Comparison of ENCODE assay signal across 7 cellular contexts in the genomic region with DNA sequence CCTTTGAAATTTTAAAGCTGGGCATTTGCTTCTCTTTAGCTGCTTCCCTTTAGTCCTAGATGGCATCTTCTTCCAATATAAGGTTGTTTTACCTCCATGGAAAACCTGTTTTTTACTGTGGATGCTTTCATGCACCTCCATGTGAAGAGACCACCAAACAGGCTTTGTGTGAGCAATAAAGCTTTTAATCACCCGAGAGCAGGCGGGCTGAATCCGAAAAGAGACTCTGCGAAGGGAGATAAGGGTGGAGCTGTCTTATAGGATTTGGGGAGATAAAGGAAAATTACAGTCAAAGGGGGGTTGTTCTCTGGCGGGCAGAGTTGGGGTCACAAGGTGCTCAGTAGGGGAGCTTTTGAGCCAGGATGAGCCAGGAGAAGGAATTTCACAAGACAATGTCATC.
DNase-seq lines count a peak whose midpoint lies in the region; ATAC-seq and TF ChIP-seq lines count a peak whose summit lies in the region.
"Not testable (repeated sequence)": the region's sequence is repeated elsewhere in the genome, so short reads cannot be mapped to it uniquely, and the experiment has no call there.

No MANE protein-coding gene starts in this region.

- not testable (repeated sequence) for H4K8ac ChIP-seq in H9 (replicated peaks; ENCODE audit: insufficient read length, low read depth, low read length); mesendoderm (ENCODE audit: low read depth, low read length); neuronal stem cell (ENCODE audit: low read depth, low read length)

- POLR2A ChIA-PET in WTC11 (lab: Charles Lee) = not testable (repeated sequence)

- not testable (repeated sequence) for TF ChIP-seq CTCF in H9 (conservative IDR thresholded peaks at IDR 0.05); WTC11 (IDR thresholded peaks at IDR 0.05)

- not testable (repeated sequence) for H3T11ph ChIP-seq in H9 (ENCODE audit: low read length)

- H3K4me2 ChIP-seq in H9 (ENCODE audit: insufficient read depth, insufficient read length, low read length); mesendoderm (ENCODE audit: low read length); neuronal stem cell (ENCODE audit: insufficient read depth, low read length, poor library complexity, severe bottlenecking): not testable (repeated sequence)

- peaks cover 26 to 27% of the 10 kb centered on the region in 2 experiments for H3K4me1 Mint-ChIP-seq in H9
- H3K4me1 Mint-ChIP-seq in WTC11 = peaks cover 46% of the 10 kb centered on the region

- not testable (repeated sequence) for H3K4me3 Mint-ChIP-seq in H9, WTC11

- H3K36me3 Mint-ChIP-seq in H9 (ENCODE audit: insufficient read depth in 1 of 3, low read depth in 3 of 3) = peaks cover 11 to 18% (median 17%) of the 10 kb centered on the region in 3 experiments; a peak in 5 of 7 replicates
- peaks cover 48% of the 10 kb centered on the region for H3K36me3 Mint-ChIP-seq in WTC11

- H3K27ac ChIP-seq in H9 (ENCODE audit: insufficient read length, low read depth, low read length); neuronal stem cell (replicated peaks; ENCODE audit: low read length): not testable (repeated sequence)
- peak overlapping the region; percentile 80 for H3K27ac ChIP-seq in HUES64 (ENCODE audit: low read depth, low read length)
- H3K27ac ChIP-seq in mesendoderm (ENCODE audit: low read depth, low read length) = peak overlapping the region; percentile 75

- not testable (repeated sequence) for H3K23ac ChIP-seq in H9 (ENCODE audit: insufficient read length, low read depth, low read length); mesendoderm (ENCODE audit: low read length); neuronal stem cell (ENCODE audit: low read depth, low read length, poor library complexity)

- H3K9me3 Mint-ChIP-seq in H9 (peaks cover 0 to 16% of the 10 kb centered on the region in 2 experiments; a peak in 3 of 5 replicates), WTC11 (peaks cover 48% of the 10 kb centered on the region)

- H2BK120ac ChIP-seq in H9 (ENCODE audit: low read depth, low read length, poor library complexity, severe bottlenecking); mesendoderm (ENCODE audit: low read depth, low read length); neuronal stem cell (ENCODE audit: low read depth, low read length): not testable (repeated sequence)

- H3K18ac ChIP-seq in H9 (ENCODE audit: insufficient read length, low read depth, low read length); neuronal stem cell (ENCODE audit: low read length): not testable (repeated sequence)
- H3K18ac ChIP-seq in mesendoderm (ENCODE audit: low read length) = peak overlapping the region; percentile 60

- WGBS in H9 (ENCODE audit: extremely low coverage, insufficient read length, low lambda C conversion rate) = no CpG with 5 or more reads among the region's 5 CpGs
- 45% methylated on average over 5 of the region's 5 CpGs for WGBS in HUES64
- no CpG with 5 or more reads among the region's 5 CpGs for WGBS in mesendoderm (ENCODE audit: extremely low coverage, insufficient coverage, low lambda C conversion rate)
- WGBS in neuronal stem cell (ENCODE audit: extremely low coverage in 2 of 2, insufficient read length in 2 of 2, insufficient replicate concordance in 1 of 2), 2 donors = no CpG with 5 or more reads among the region's 5 CpGs

- not testable (repeated sequence) for H3K27me3 ChIP-seq in H9 (ENCODE audit: insufficient read depth, low read length); HUES64 (ENCODE audit: insufficient read depth, low read length); NT2/D1 (ENCODE audit: insufficient read depth, insufficient read length); mesendoderm (ENCODE audit: insufficient read depth, low read length, poor library complexity); neuronal stem cell (ENCODE audit: control insufficient read depth in 3 of 3, insufficient read depth in 3 of 3, low read depth in 1 of 3, low read length in 3 of 3)

- H2AK5ac ChIP-seq in H9 (ENCODE audit: insufficient read length, low read length); mesendoderm (ENCODE audit: low read length); neuronal stem cell (ENCODE audit: low read depth, low read length): not testable (repeated sequence)

- not testable (repeated sequence) for H4K20me1 ChIP-seq in H9 (ENCODE audit: control insufficient read depth, insufficient read depth, insufficient read length)

- H2BK15ac ChIP-seq in H9 (ENCODE audit: low read depth, low read length); mesendoderm (replicated peaks; ENCODE audit: low read depth); neuronal stem cell (ENCODE audit: low read length): not testable (repeated sequence)

- H3K4me1 ChIP-seq in H9 (ENCODE audit: insufficient read depth, low read length); NT2/D1 (ENCODE audit: insufficient read depth, insufficient read length); mesendoderm (ENCODE audit: control insufficient read depth, low read depth, low read length); neuronal stem cell (ENCODE audit: control insufficient read depth in 2 of 2, insufficient read depth in 1 of 2, low read depth in 1 of 2, low read length in 2 of 2): not testable (repeated sequence)
- H3K4me1 ChIP-seq in HUES64 (ENCODE audit: insufficient read depth, low read length) = peaks cover 11% of the 10 kb centered on the region; the same call in 1 of the 2 replicates

- H3K9me3 ChIP-seq in H9 (ENCODE audit: control insufficient read depth, low read depth, low read length); HUES64 (ENCODE audit: insufficient read depth, low read depth, low read length); NT2/D1 (ENCODE audit: insufficient read depth, low read length); neuronal stem cell (replicated peaks in 1 of 2; ENCODE audit: control insufficient read depth in 2 of 2, insufficient read depth in 1 of 2, low read depth in 1 of 2, low read length in 2 of 2): not testable (repeated sequence)

- not testable (repeated sequence) for TF ChIP-seq POLR2A in erythroblast (IDR thresholded peaks at IDR 0.05; ENCODE audit: low read length)

- H3K4me3 ChIP-seq in HUES64 (ENCODE audit: low read length); NT2/D1 (ENCODE audit: insufficient read length, low read depth); mesendoderm (ENCODE audit: low read length); neuronal stem cell (ENCODE audit: low read length in 2 of 2): not testable (repeated sequence)

- not testable (repeated sequence) for H3K4ac ChIP-seq in H9 (ENCODE audit: low read depth, low read length); mesendoderm (ENCODE audit: low read depth, low read length); neuronal stem cell (ENCODE audit: low read length)

- H2BK20ac ChIP-seq in H9 (ENCODE audit: low read depth, low read length, poor library complexity, severe bottlenecking) = not testable (repeated sequence)

- H3K23me2 ChIP-seq in H9 (ENCODE audit: insufficient read length, low read depth, low read length, poor library complexity, severe bottlenecking) = not testable (repeated sequence)

- not testable (repeated sequence) for H3K79me2 ChIP-seq in H9 (ENCODE audit: insufficient read depth, low read length); mesendoderm (ENCODE audit: control insufficient read depth, insufficient read depth, low read length)

- H3K27ac Mint-ChIP-seq in H9 (peak overlapping the region; percentile 24 to 66 (median 61); a peak in 6 of 7 replicates), WTC11 (peak overlapping the region; percentile 74)

- DNase-seq in H9 (peak; percentile 32), NT2/D1 (ENCODE audit: low read depth, low spot score) (peak; percentile 27), erythroblast (lab: John Stamatoyannopoulos, UW) (peak; percentile 1 to 21), mesendoderm (peak; percentile 83)
- not testable (repeated sequence) for DNase-seq in WTC11 (ENCODE audit: low spot score); neuronal stem cell (ENCODE audit: low spot score)

- CTCF ChIA-PET in WTC11 (lab: Charles Lee) = not testable (repeated sequence)

- not testable (repeated sequence) for H3K56ac ChIP-seq in H9 (ENCODE audit: insufficient read length, low read depth, low read length)
- H3K56ac ChIP-seq in mesendoderm (ENCODE audit: low read length) = peak overlapping the region; percentile 44

- not testable (repeated sequence) for H2AFZ ChIP-seq in H9 (ENCODE audit: low read length)
- peak overlapping the region; percentile 40 for H2AFZ ChIP-seq in neuronal stem cell (ENCODE audit: low read length)

- peak; percentile 41 for ATAC-seq in WTC11

- H3K14ac ChIP-seq in H9 (ENCODE audit: insufficient read depth, low read length); neuronal stem cell (ENCODE audit: low read length): not testable (repeated sequence)

- H3K79me1 ChIP-seq in H9 (ENCODE audit: insufficient read depth, low read depth, low read length, poor library complexity, severe bottlenecking); mesendoderm (ENCODE audit: low read length); neuronal stem cell (ENCODE audit: low read depth, low read length): not testable (repeated sequence)

- H3K27me3 Mint-ChIP-seq in H9 (ENCODE audit: low read depth); WTC11 (ENCODE audit: low read depth): not testable (repeated sequence)

- H4K5ac ChIP-seq in H9 (ENCODE audit: insufficient read length, low read depth, low read length); mesendoderm (ENCODE audit: low read length): not testable (repeated sequence)

- H2BK12ac ChIP-seq in H9 (ENCODE audit: insufficient read length, low read depth, low read length); neuronal stem cell (ENCODE audit: low read length): not testable (repeated sequence)

- not testable (repeated sequence) for H3K36me3 ChIP-seq in HUES64 (ENCODE audit: insufficient read depth, low read length); NT2/D1 (ENCODE audit: insufficient read depth, insufficient read length, low read length); mesendoderm (ENCODE audit: control insufficient read depth, insufficient read depth, low read length); neuronal stem cell (replicated peaks in 1 of 2; ENCODE audit: control insufficient read depth in 2 of 2, insufficient read depth in 2 of 2, low read length in 2 of 2)

- H3K9ac ChIP-seq in H9 (ENCODE audit: extremely low read depth, insufficient read length, low read length); NT2/D1 (ENCODE audit: insufficient read length, low read depth); neuronal stem cell (ENCODE audit: low read depth, low read length, poor library complexity): not testable (repeated sequence)
- H3K9ac ChIP-seq in HUES64 (ENCODE audit: low read depth, low read length) (peak overlapping the region; percentile 43; the same call in 1 of the 2 replicates), mesendoderm (ENCODE audit: low read length) (peak overlapping the region; percentile 20)

- H4K91ac ChIP-seq in H9 (ENCODE audit: insufficient read length, low read depth, low read length); neuronal stem cell (ENCODE audit: low read depth, low read length, poor library complexity): not testable (repeated sequence)

- not testable (repeated sequence) for H2BK5ac ChIP-seq in H9 (ENCODE audit: insufficient read length, low read length); neuronal stem cell (ENCODE audit: low read length)
- peak overlapping the region; percentile 6 for H2BK5ac ChIP-seq in mesendoderm (ENCODE audit: low read length)
